Comparison of ENCODE assay signal across 14 cellular contexts in genomic region chr7:129386563-129386962, GRCh38. TPM values are rescaled to one million over a fixed set of nuclear protein-coding genes. Genes with fewer than 3 reads are reported as not detected.
DNase-seq lines count a peak whose midpoint lies in the region; TF ChIP-seq lines count a peak whose summit lies in the region.
"Had no signal": no experiment of that assay in that cellular context is flagged by ENCODE, and none has a peak within 500 bp of the region (broad histone marks: within the 10 kb centered on the region; RNA-seq: fewer than 3 reads in every experiment).

No MANE protein-coding gene starts in this region.

- no peak for TF ChIP-seq EP300 in transverse colon (IDR thresholded peaks at IDR 0.05; ENCODE audit: low read depth)

- H3K4me3 Mint-ChIP-seq in activated T-cell treated with anti-CD3 and anti-CD28 coated beads, Interleukin-2, amount 50 U/mL, for 24 hours, result no peak overlapping the region
- H3K4me3 Mint-ChIP-seq in brain, result no peak overlapping the region
- H3K4me3 Mint-ChIP-seq: CD4-positive, alpha-beta memory T cell had no signal

- DNase-seq in activated T-cell treated with anti-CD3 and anti-CD28 coated beads, Interleukin-2, amount 50 U/mL, for 24 hours, result no peak
- DNase-seq in activated T-cell treated with anti-CD3 and anti-CD28 coated beads for 4 hours (no peak), NCI-H82 (lab: John Stamatoyannopoulos, UW) (peak; percentile 55), foreskin melanocyte (no peak), thyroid gland (no peak), transverse colon (no peak)
- DNase-seq: BE2C; CD4-positive, alpha-beta memory T cell; DMS79; GOT3 had no signal

- in situ Hi-C loops in transverse colon (cut with MboI; ENCODE audit: low pct_ligation_motif_present in 1 of 4, low pct_unique_long_range_greater_than_20kb in 1 of 4, low sequenced_read_pairs in 3 of 4), result no loop called here

- H3K4me3 ChIP-seq in KMS-11 (IDR thresholded peaks at IDR 0.05; ENCODE audit: insufficient read depth, low read depth, low read length) (no peak overlapping the region), thyroid gland (replicated peaks in 1 of 3) (no peak overlapping the region), transverse colon (no peak overlapping the region)
- H3K4me3 ChIP-seq: HAP-1 had no signal

- TF ChIP-seq POLR2A in thyroid gland (IDR thresholded peaks at IDR 0.05) (no peak), transverse colon (IDR thresholded peaks at IDR 0.05) (no peak)

- H3K9me3 Mint-ChIP-seq in activated T-cell treated with anti-CD3 and anti-CD28 coated beads, Interleukin-2, amount 50 U/mL, for 24 hours, result no peaks in the 10 kb centered on the region
- H3K9me3 Mint-ChIP-seq in brain, result no peaks in the 10 kb centered on the region
- H3K9me3 Mint-ChIP-seq: CD4-positive, alpha-beta memory T cell had no signal

- H3K27ac ChIP-seq in KMS-11, result no peak overlapping the region
- H3K27ac ChIP-seq in thyroid gland, result no peak overlapping the region
- H3K27ac ChIP-seq in transverse colon, result no peak overlapping the region
- H3K27ac ChIP-seq: C4-2B had no signal

- peaks cover 32% of the 10 kb centered on the region for H3K36me3 Mint-ChIP-seq in activated T-cell treated with anti-CD3 and anti-CD28 coated beads, Interleukin-2, amount 50 U/mL, for 24 hours (ENCODE audit: low read depth)
- H3K36me3 Mint-ChIP-seq in brain, result peaks cover 16% of the 10 kb centered on the region

- no peaks in the 10 kb centered on the region for H3K79me2 ChIP-seq in KMS-11 (ENCODE audit: insufficient read depth, low read depth)

- peaks cover 16% of the 10 kb centered on the region for H3K4me1 Mint-ChIP-seq in activated T-cell treated with anti-CD3 and anti-CD28 coated beads, Interleukin-2, amount 50 U/mL, for 24 hours (ENCODE audit: low read depth)
- H3K4me1 Mint-ChIP-seq in brain, result peaks cover 35% of the 10 kb centered on the region

- H3K9ac ChIP-seq in KMS-11, result no peak overlapping the region

- H3K4me2 ChIP-seq in KMS-11, result 0 out of 2 replicates have a peak overlapping the region, but pooled peaks have one; percentile 1

- H3K27me3 Mint-ChIP-seq in activated T-cell treated with anti-CD3 and anti-CD28 coated beads, Interleukin-2, amount 50 U/mL, for 24 hours, result no peaks in the 10 kb centered on the region
- H3K27me3 Mint-ChIP-seq in brain, result no peaks in the 10 kb centered on the region
- H3K27me3 Mint-ChIP-seq: CD4-positive, alpha-beta memory T cell had no signal

- no peak overlapping the region for H2AFZ ChIP-seq in KMS-11 (ENCODE audit: low read depth)

- H3K27ac Mint-ChIP-seq in activated T-cell treated with anti-CD3 and anti-CD28 coated beads, Interleukin-2, amount 50 U/mL, for 24 hours, result peak overlapping the region; percentile 34
- peak overlapping the region in 3 of 5 experiments; percentile 5 to 62 (median 31) for H3K27ac Mint-ChIP-seq in brain
- H3K27ac Mint-ChIP-seq: CD4-positive, alpha-beta memory T cell had no signal

- H3K36me3 ChIP-seq in KMS-11 (ENCODE audit: insufficient read depth) (no peaks in the 10 kb centered on the region), thyroid gland (peaks cover 5 to 10% of the 10 kb centered on the region in 2 donors), transverse colon (peaks cover 0 to 10% (median 5%) of the 10 kb centered on the region in 4 donors)
- H3K36me3 ChIP-seq: BE2C, HAP-1 had no signal

- H3K27me3 ChIP-seq in KMS-11 (ENCODE audit: insufficient read depth, low read depth) (no peaks in the 10 kb centered on the region), thyroid gland (no peaks in the 10 kb centered on the region), transverse colon (no peaks in the 10 kb centered on the region)
- H3K27me3 ChIP-seq: BE2C had no signal

- peaks cover 35% of the 10 kb centered on the region for H3K4me1 ChIP-seq in KMS-11 (ENCODE audit: low read depth, poor library complexity, severe bottlenecking)
- H3K4me1 ChIP-seq in thyroid gland, result no peaks in the 10 kb centered on the region
- H3K4me1 ChIP-seq in transverse colon, result no peaks in the 10 kb centered on the region
- H3K4me1 ChIP-seq: BE2C, HAP-1 had no signal

- H4K20me1 ChIP-seq in KMS-11 (ENCODE audit: insufficient read depth), result no peaks in the 10 kb centered on the region

- intact Hi-C loops in thyroid gland (cut with DNase I), result no loop called here
- intact Hi-C loops in transverse colon (cut with DNase I; ENCODE audit: low total_unique reads), result no loop called here

- H3K9me3 ChIP-seq in thyroid gland, result no peaks in the 10 kb centered on the region
- H3K9me3 ChIP-seq in transverse colon, result no peaks in the 10 kb centered on the region
- H3K9me3 ChIP-seq: BE2C, HAP-1 had no signal

- TF ChIP-seq CTCF in KMS-11 (conservative IDR thresholded peaks at IDR 0.05; ENCODE audit: low read depth, low read length) (no peak), brain (conservative IDR thresholded peaks at IDR 0.05) (no peak), thyroid gland (IDR thresholded peaks at IDR 0.05) (no peak), transverse colon (IDR thresholded peaks at IDR 0.05) (no peak)

RNA-seq across cellular contexts. Expression of gene STRIP2, which starts 47.7 kb away (rescaled TPM):
- polyA plus RNA-seq in brain (ENCODE audit: insufficient read depth, low read depth, low replicate concordance), result 1.2 TPM
- total RNA-seq in thyroid gland (under 1 TPM; 0.22 to 0.94 (median 0.54) TPM), transverse colon (1 to 10 TPM in 1 of 4 donors, under 1 TPM in 1, not detected in 2; 0.82 to 1.1 TPM)
- polyA plus RNA-seq: CD4-positive, alpha-beta memory T cell had no signal
